In genomic region chr5:103522586-103522985, GRCh38 we compare ENCODE assay signal across 2 cellular contexts.
TF ChIP-seq lines count a peak whose summit lies in the region.

No MANE protein-coding gene starts in this region.

TF ChIP-seq in K562, 482 proteins besides CTCF, POLR2A, EP300 and RAD21:
- TF ChIP-seq ZNF512 (tag; IDR thresholded peaks at IDR 0.05), result no peak
- no peak for TF ChIP-seq ELF4 (CRISPR knock-in tag; IDR thresholded peaks at IDR 0.05)
- TF ChIP-seq PTTG1 (tag; IDR thresholded peaks at IDR 0.05; ENCODE audit: low read depth), result no peak
- no peak for TF ChIP-seq ELF2 (CRISPR knock-in tag; IDR thresholded peaks at IDR 0.05)
TF ChIP-seq in K562: peak in this region for 0.

TF ChIP-seq in HEK293T, 16 proteins besides CTCF, POLR2A, EP300 and RAD21 (continued from another document):
- no peak for TF ChIP-seq L3MBTL2 (conservative IDR thresholded peaks at IDR 0.05)
